Comparison of ENCODE assay signal across 1 cellular context in the genomic region with DNA sequence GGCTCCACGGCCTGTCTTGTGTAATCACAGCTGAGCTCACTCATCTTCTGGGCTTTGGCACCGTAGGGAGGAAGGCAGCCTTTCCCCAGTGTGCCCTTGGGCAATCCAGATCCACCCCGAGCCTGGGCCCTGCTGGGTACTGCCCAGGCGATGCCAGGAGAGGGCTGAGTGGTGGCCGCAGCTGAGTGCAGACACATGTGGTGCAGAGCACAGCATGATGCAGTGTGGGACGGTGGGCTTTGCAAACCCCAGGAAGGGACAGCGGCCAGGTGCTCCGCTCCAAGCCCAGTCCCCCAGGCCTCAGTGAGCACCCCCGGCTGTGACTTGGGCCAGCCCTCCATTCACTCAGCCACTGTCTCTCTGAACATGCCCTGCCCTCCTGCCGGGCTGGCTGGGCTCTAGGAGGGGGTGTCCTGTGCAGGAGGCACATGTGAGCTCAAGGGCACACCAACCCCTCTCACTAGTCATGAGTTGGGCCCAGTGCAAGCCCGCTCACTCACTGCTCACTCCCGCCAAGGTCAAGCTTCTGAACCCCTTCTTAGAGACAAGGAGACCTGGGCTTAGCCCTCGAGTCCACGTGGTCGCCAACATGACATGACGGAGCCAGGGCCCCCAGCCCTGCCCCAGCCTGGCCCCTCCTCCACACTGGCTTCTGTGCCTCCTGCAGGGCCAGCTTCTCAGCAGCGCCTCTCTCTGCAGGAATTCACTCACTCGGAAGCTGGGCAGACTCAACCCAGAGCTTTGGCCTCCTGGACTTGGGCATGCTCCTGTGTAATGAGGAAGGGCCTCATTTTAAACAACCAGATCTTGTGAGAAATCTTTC.
TF ChIP-seq lines count a peak whose summit lies in the region.

No MANE protein-coding gene starts in this region.

TF ChIP-seq in H1, 55 proteins besides CTCF, POLR2A, EP300 and RAD21:
- TF ChIP-seq TAF7 (optimal IDR thresholded peaks at IDR 0.05; ENCODE audit: borderline replicate concordance, low read depth, low read length) (no peak), E2F6 (IDR thresholded peaks at IDR 0.05) (peak; percentile 24; the same call in 1 of the 2 replicates), MAX (IDR thresholded peaks at IDR 0.05) (no peak)
